In the genomic region with DNA sequence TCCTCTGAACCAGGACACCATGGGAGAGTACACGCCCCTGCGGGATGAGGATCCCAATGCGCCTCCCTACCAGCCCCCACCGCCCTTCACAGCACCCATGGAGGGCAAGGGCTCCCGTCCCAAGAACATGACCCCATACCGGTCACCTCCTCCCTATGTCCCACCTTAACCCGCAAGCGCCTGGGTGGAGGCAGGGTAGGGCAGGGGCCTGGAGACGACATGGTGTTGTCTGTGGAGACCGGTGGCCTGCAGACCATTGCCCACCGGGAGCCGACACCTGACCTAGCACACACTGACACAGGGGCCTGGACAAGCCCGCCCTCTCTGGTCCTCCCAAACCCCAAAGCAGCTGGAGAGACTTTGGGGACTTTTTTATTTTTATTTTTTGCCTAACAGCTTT, we compare ENCODE assay signal across 16 cellular contexts.
"Had no signal": no experiment of that assay in that cellular context is flagged by ENCODE, and none has a peak within 500 bp of the region (broad histone marks: within the 10 kb centered on the region; RNA-seq: fewer than 3 reads in every experiment).

No MANE protein-coding gene starts in this region.

- H3K4me3 ChIP-seq: lower lobe of right lung, prostate gland, skin epidermis, spleen, suprapubic skin, thyroid gland, vagina had no signal

- H3K9me3 ChIP-seq: lower lobe of right lung, prostate gland, spleen, suprapubic skin, thyroid gland, vagina had no signal

- H3K27me3 Mint-ChIP-seq: effector memory CD8-positive, alpha-beta T cell; naive thymus-derived CD8-positive, alpha-beta T cell; stimulated activated memory B cell treated with anti-CD40 and anti-IgM and Interleukin-4, amounts not matched to agents 10 μg/mL and 1 μg/mL and 100 μg/mL, for 72 hours; stimulated activated naive CD8-positive, alpha-beta T cell treated with anti-CD3 and anti-CD28 coated beads, Interleukin-15, Interleukin-2, amounts not matched to agents 100 ng/mL and 50 ng/mL, for 24 hours had no signal

- H3K27ac ChIP-seq: lower lobe of right lung, prostate gland, vagina had no signal

- H3K4me1 ChIP-seq: lower lobe of right lung, prostate gland, vagina had no signal

- DNase-seq: cortex of kidney; effector memory CD8-positive, alpha-beta T cell; left ventricle myocardium superior; lower lobe of right lung; naive thymus-derived CD8-positive, alpha-beta T cell; right cardiac atrium; spleen; stimulated activated CD4-positive, alpha-beta T cell treated with anti-CD3 and anti-CD28 coated beads, Interleukin-4, amount 100 ng/mL, for 4 hours; thyroid gland; trophoblast cell had no signal

- H3K4me3 Mint-ChIP-seq: effector memory CD8-positive, alpha-beta T cell; stimulated activated memory B cell treated with anti-CD40 and anti-IgM and Interleukin-4, amounts not matched to agents 10 μg/mL and 1 μg/mL and 100 μg/mL, for 72 hours; stimulated activated naive CD8-positive, alpha-beta T cell treated with anti-CD3 and anti-CD28 coated beads, Interleukin-15, Interleukin-2, amounts not matched to agents 100 ng/mL and 50 ng/mL, for 24 hours had no signal

- H3K27ac Mint-ChIP-seq: effector memory CD8-positive, alpha-beta T cell; naive thymus-derived CD8-positive, alpha-beta T cell; stimulated activated memory B cell treated with anti-CD40 and anti-IgM and Interleukin-4, amounts not matched to agents 10 μg/mL and 1 μg/mL and 100 μg/mL, for 72 hours; stimulated activated naive CD8-positive, alpha-beta T cell treated with anti-CD3 and anti-CD28 coated beads, Interleukin-15, Interleukin-2, amounts not matched to agents 100 ng/mL and 50 ng/mL, for 24 hours had no signal

- H3K9me3 Mint-ChIP-seq: effector memory CD8-positive, alpha-beta T cell; naive thymus-derived CD8-positive, alpha-beta T cell; stimulated activated memory B cell treated with anti-CD40 and anti-IgM and Interleukin-4, amounts not matched to agents 10 μg/mL and 1 μg/mL and 100 μg/mL, for 72 hours; stimulated activated naive CD8-positive, alpha-beta T cell treated with anti-CD3 and anti-CD28 coated beads, Interleukin-15, Interleukin-2, amounts not matched to agents 100 ng/mL and 50 ng/mL, for 24 hours had no signal

- H3K27me3 ChIP-seq: spleen, suprapubic skin, thyroid gland, vagina had no signal

- ATAC-seq: effector memory CD8-positive, alpha-beta T cell; left ventricle myocardium superior; lower lobe of right lung; naive thymus-derived CD8-positive, alpha-beta T cell; right cardiac atrium; stimulated activated memory B cell treated with anti-CD40 and anti-IgM and Interleukin-4, amounts not matched to agents 10 μg/mL and 1 μg/mL and 100 μg/mL, for 72 hours had no signal
